ENCODE assay signal across 13 cellular contexts in the genomic region with DNA sequence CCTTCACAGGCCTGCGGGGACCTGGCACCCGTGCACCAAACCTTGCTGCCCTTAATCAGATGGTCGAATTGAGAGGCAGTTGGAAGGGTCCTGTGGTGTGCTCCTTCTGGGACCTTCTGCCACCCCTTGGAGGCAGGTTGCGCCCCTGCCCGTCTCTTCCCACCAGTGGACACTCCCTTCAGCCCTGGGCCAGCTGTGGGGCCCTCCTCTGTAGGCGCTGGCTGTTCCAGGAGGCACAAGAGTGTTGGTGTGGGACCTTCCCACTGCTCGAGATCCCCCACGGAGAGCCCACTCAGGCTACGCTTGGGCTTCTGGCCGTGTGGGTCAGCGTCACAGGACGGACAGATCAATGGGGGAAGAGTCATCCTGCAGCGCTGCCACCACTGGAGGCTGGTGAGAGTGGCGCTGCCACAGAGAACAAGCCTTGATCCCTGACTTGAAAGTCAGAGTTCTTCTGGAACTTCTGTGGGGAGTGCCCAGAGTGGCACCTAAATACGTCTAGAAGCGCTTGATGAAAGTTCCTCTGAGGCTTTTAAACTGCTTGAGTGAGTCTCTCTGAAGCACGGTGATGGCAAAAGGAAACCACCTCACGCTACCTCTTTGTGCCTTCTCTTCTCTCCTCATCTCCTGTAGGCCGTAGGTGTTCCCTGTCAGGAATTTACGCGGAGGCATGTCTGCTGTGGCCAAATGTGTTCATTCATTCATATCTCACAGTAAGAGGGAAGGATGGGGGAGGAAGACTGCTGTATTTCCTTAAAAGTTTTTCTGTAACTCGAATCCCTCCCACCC. TPM values are rescaled to one million over a fixed set of nuclear protein-coding genes. Genes with fewer than 3 reads are reported as not detected.
DNase-seq lines count a peak whose midpoint lies in the region; ATAC-seq and TF ChIP-seq lines count a peak whose summit lies in the region.
"Had no signal": no experiment of that assay in that cellular context is flagged by ENCODE, and none has a peak within 500 bp of the region (broad histone marks: within the 10 kb centered on the region; RNA-seq: fewer than 3 reads in every experiment).

No MANE protein-coding gene starts in this region.

- peaks cover 62% of the 10 kb centered on the region for H3K4me1 Mint-ChIP-seq in WTC11
- H3K4me1 Mint-ChIP-seq in stimulated activated naive CD8-positive, alpha-beta T cell treated with anti-CD3 and anti-CD28 coated beads, Interleukin-15, amount 100 ng/mL, for 72 hours = peaks cover 93% of the 10 kb centered on the region
- peaks cover 56% of the 10 kb centered on the region for H3K4me1 Mint-ChIP-seq in activated T-helper 2 cell treated with anti-CD3 and anti-CD28 coated beads, Interferon-gamma antibody, Interleukin-2, Interleukin-4, amounts not matched to agents 10 μg/mL and 5 μg/mL and 100 μg/mL, durations not matched to agents 14 hours and 24 hours and 36 hours (ENCODE audit: low read depth)

- ATAC-seq in Right ventricle myocardium superior (ENCODE audit: poor library complexity) (peak; percentile 29), left ventricle myocardium superior (no peak), WTC11 (no peak)
- ATAC-seq in stimulated activated naive CD8-positive, alpha-beta T cell treated with anti-CD3 and anti-CD28 coated beads, Interleukin-15, amount 100 ng/mL, for 72 hours = no peak
- ATAC-seq: gastroesophageal sphincter had no signal

- no peak for TF ChIP-seq CTCF in WTC11 (IDR thresholded peaks at IDR 0.05)

- DNase-seq in Right ventricle myocardium superior (no peak), left ventricle myocardium superior (no peak), WTC11 (ENCODE audit: low spot score) (no peak), left kidney (ENCODE audit: low read depth, low spot score) (peak; percentile 67), KG1 (lab: John Stamatoyannopoulos, UW) (no peak), T-helper 9 cell (no peak)
- DNase-seq in stimulated activated naive CD8-positive, alpha-beta T cell treated with anti-CD3 and anti-CD28 coated beads, Interleukin-15, amount 100 ng/mL, for 72 hours = no peak
- no peak for DNase-seq in activated T-helper 2 cell treated with anti-CD3 and anti-CD28 coated beads, Interferon-gamma antibody, Interleukin-2, Interleukin-4, amounts not matched to agents 10 μg/mL and 5 μg/mL and 100 μg/mL, durations not matched to agents 14 hours and 24 hours and 36 hours (ENCODE audit: low spot score)
- DNase-seq: activated CD4-positive, CD25-positive, alpha-beta regulatory T cell treated with anti-CD3 and anti-CD28 coated beads, Interleukin-2, amount 50 U/mL, for 72 hours; Calu3; stimulated activated CD4-positive, alpha-beta T cell treated with anti-CD3 and anti-CD28 coated beads, Interleukin-1b, Interleukin-23, amount 100 ng/mL, for 48 hours; T-helper 2 cell had no signal

- intact Hi-C loops in Right ventricle myocardium superior (cut with DNase I) = loop anchor here (10.0 kb wide), 1 partner anchor 79 kb away; no protein-coding TSS in a partner anchor
- intact Hi-C loops in left ventricle myocardium superior (cut with micrococcal nuclease) = no loop called here
- intact Hi-C loops in activated T-helper 2 cell treated with anti-CD3 and anti-CD28 coated beads, Interferon-gamma antibody, Interleukin-2, Interleukin-4, amounts not matched to agents 10 μg/mL and 5 μg/mL and 100 μg/mL, durations not matched to agents 14 hours and 24 hours and 36 hours (cut with micrococcal nuclease) = no loop called here

- H3K27ac Mint-ChIP-seq in WTC11 = peak overlapping the region; percentile 81
- peak overlapping the region; percentile 61 to 85 for H3K27ac Mint-ChIP-seq in stimulated activated naive CD8-positive, alpha-beta T cell treated with anti-CD3 and anti-CD28 coated beads, Interleukin-15, amount 100 ng/mL, for 72 hours
- no peak overlapping the region for H3K27ac Mint-ChIP-seq in activated T-helper 2 cell treated with anti-CD3 and anti-CD28 coated beads, Interferon-gamma antibody, Interleukin-2, Interleukin-4, amounts not matched to agents 10 μg/mL and 5 μg/mL and 100 μg/mL, durations not matched to agents 14 hours and 24 hours and 36 hours

- no peaks in the 10 kb centered on the region for H3K9me3 Mint-ChIP-seq in WTC11
- H3K9me3 Mint-ChIP-seq in stimulated activated naive CD8-positive, alpha-beta T cell treated with anti-CD3 and anti-CD28 coated beads, Interleukin-15, amount 100 ng/mL, for 72 hours = no peaks in the 10 kb centered on the region
- no peaks in the 10 kb centered on the region for H3K9me3 Mint-ChIP-seq in activated T-helper 2 cell treated with anti-CD3 and anti-CD28 coated beads, Interferon-gamma antibody, Interleukin-2, Interleukin-4, amounts not matched to agents 10 μg/mL and 5 μg/mL and 100 μg/mL, durations not matched to agents 14 hours and 24 hours and 36 hours

- CTCF ChIA-PET in WTC11 (lab: Charles Lee) = no interaction called here

- no peak overlapping the region for H3K4me3 Mint-ChIP-seq in WTC11
- H3K4me3 Mint-ChIP-seq in stimulated activated naive CD8-positive, alpha-beta T cell treated with anti-CD3 and anti-CD28 coated beads, Interleukin-15, amount 100 ng/mL, for 72 hours = no peak overlapping the region
- H3K4me3 Mint-ChIP-seq in activated T-helper 2 cell treated with anti-CD3 and anti-CD28 coated beads, Interferon-gamma antibody, Interleukin-2, Interleukin-4, amounts not matched to agents 10 μg/mL and 5 μg/mL and 100 μg/mL, durations not matched to agents 14 hours and 24 hours and 36 hours (ENCODE audit: low read depth) = no peak overlapping the region

- H3K36me3 Mint-ChIP-seq in WTC11 = no peaks in the 10 kb centered on the region
- H3K36me3 Mint-ChIP-seq in activated T-helper 2 cell treated with anti-CD3 and anti-CD28 coated beads, Interferon-gamma antibody, Interleukin-2, Interleukin-4, amounts not matched to agents 10 μg/mL and 5 μg/mL and 100 μg/mL, durations not matched to agents 14 hours and 24 hours and 36 hours (ENCODE audit: low read depth) = peaks cover 49% of the 10 kb centered on the region

- H3K27me3 Mint-ChIP-seq in WTC11 (ENCODE audit: low read depth) = no peaks in the 10 kb centered on the region
- H3K27me3 Mint-ChIP-seq in stimulated activated naive CD8-positive, alpha-beta T cell treated with anti-CD3 and anti-CD28 coated beads, Interleukin-15, amount 100 ng/mL, for 72 hours = no peaks in the 10 kb centered on the region
- H3K27me3 Mint-ChIP-seq in activated T-helper 2 cell treated with anti-CD3 and anti-CD28 coated beads, Interferon-gamma antibody, Interleukin-2, Interleukin-4, amounts not matched to agents 10 μg/mL and 5 μg/mL and 100 μg/mL, durations not matched to agents 14 hours and 24 hours and 36 hours (ENCODE audit: low read depth) = no peaks in the 10 kb centered on the region

- POLR2A ChIA-PET in WTC11 (lab: Charles Lee) = no interaction called here

TF ChIP-seq in WTC11, 78 proteins besides CTCF, POLR2A, EP300 and RAD21 (continues in another document):
- TF ChIP-seq HMGA2 (CRISPR knock-in tag; IDR thresholded peaks at IDR 0.05) (no peak), ELF4 (CRISPR knock-in tag; IDR thresholded peaks at IDR 0.05; ENCODE audit: low read depth) (no peak)
- TF ChIP-seq, protein P1, sequence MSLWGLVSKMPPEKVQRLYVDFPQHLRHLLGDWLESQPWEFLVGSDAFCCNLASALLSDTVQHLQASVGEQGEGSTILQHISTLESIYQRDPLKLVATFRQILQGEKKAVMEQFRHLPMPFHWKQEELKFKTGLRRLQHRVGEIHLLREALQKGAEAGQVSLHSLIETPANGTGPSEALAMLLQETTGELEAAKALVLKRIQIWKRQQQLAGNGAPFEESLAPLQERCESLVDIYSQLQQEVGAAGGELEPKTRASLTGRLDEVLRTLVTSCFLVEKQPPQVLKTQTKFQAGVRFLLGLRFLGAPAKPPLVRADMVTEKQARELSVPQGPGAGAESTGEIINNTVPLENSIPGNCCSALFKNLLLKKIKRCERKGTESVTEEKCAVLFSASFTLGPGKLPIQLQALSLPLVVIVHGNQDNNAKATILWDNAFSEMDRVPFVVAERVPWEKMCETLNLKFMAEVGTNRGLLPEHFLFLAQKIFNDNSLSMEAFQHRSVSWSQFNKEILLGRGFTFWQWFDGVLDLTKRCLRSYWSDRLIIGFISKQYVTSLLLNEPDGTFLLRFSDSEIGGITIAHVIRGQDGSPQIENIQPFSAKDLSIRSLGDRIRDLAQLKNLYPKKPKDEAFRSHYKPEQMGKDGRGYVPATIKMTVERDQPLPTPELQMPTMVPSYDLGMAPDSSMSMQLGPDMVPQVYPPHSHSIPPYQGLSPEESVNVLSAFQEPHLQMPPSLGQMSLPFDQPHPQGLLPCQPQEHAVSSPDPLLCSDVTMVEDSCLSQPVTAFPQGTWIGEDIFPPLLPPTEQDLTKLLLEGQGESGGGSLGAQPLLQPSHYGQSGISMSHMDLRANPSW (CRISPR knock-in tag; conservative IDR thresholded peaks at IDR 0.05; ENCODE audit: low read depth) = no peak
- TF ChIP-seq, protein P2, sequence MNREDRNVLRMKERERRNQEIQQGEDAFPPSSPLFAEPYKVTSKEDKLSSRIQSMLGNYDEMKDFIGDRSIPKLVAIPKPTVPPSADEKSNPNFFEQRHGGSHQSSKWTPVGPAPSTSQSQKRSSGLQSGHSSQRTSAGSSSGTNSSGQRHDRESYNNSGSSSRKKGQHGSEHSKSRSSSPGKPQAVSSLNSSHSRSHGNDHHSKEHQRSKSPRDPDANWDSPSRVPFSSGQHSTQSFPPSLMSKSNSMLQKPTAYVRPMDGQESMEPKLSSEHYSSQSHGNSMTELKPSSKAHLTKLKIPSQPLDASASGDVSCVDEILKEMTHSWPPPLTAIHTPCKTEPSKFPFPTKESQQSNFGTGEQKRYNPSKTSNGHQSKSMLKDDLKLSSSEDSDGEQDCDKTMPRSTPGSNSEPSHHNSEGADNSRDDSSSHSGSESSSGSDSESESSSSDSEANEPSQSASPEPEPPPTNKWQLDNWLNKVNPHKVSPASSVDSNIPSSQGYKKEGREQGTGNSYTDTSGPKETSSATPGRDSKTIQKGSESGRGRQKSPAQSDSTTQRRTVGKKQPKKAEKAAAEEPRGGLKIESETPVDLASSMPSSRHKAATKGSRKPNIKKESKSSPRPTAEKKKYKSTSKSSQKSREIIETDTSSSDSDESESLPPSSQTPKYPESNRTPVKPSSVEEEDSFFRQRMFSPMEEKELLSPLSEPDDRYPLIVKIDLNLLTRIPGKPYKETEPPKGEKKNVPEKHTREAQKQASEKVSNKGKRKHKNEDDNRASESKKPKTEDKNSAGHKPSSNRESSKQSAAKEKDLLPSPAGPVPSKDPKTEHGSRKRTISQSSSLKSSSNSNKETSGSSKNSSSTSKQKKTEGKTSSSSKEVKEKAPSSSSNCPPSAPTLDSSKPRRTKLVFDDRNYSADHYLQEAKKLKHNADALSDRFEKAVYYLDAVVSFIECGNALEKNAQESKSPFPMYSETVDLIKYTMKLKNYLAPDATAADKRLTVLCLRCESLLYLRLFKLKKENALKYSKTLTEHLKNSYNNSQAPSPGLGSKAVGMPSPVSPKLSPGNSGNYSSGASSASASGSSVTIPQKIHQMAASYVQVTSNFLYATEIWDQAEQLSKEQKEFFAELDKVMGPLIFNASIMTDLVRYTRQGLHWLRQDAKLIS (CRISPR knock-in tag; IDR thresholded peaks at IDR 0.05; ENCODE audit: borderline replicate concordance) = no peak

RNA-seq across cellular contexts. Expression of gene TRAF3, which starts 48.3 kb away (rescaled TPM):
- total RNA-seq in Right ventricle myocardium superior (9.8 TPM), left ventricle myocardium superior (11.6 TPM), WTC11 (2021) (8.2 to 11.2 TPM (median 9.6 TPM) in 3 replicates)
- total RNA-seq in activated T-helper 2 cell treated with anti-CD3 and anti-CD28 coated beads, Interferon-gamma antibody, Interleukin-2, Interleukin-4, amounts not matched to agents 10 μg/mL and 5 μg/mL and 100 μg/mL, durations not matched to agents 14 hours and 24 hours and 36 hours = 67.8 and 72.9 TPM in 2 replicates
